ENCODE assay signal across 16 cellular contexts in the genomic region with DNA sequence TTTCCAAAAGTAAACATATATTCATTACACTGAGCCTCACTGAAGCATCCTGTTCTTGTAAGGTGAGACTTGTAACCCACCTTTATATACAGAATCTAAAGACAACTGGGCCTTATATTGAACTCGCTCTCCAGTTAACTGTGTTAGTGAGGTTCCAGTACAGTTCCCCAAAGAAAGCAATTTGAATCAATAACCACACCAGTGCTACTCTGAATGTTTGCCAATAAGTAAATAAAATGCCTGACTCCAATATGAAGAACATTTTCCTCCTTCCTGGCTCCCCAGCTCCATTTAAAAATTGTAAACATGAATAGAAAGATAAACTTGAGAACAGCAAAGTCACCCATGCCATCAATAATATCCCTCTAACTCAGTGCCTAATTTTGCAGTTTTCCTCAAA. TPM values are rescaled to one million over a fixed set of nuclear protein-coding genes. Genes with fewer than 3 reads are reported as not detected.
DNase-seq lines count a peak whose midpoint lies in the region; ATAC-seq and TF ChIP-seq lines count a peak whose summit lies in the region.
"Had no signal": no experiment of that assay in that cellular context is flagged by ENCODE, and none has a peak within 500 bp of the region (broad histone marks: within the 10 kb centered on the region; RNA-seq: fewer than 3 reads in every experiment).

No MANE protein-coding gene starts in this region.

- H3K27ac ChIP-seq in cardiac muscle cell (peak overlapping the region; percentile 68), gastroesophageal sphincter (peak overlapping the region; percentile 32 to 65 (median 53)), stomach (peak overlapping the region in 4 of 5 donors; percentile 49 to 81 (median 63)), upper lobe of left lung (no peak overlapping the region)

- peaks cover 26% of the 10 kb centered on the region for H3K4me1 Mint-ChIP-seq in T-helper 17 cell

- no peak overlapping the region for H3K4me3 Mint-ChIP-seq in T-helper 17 cell
- H3K4me3 Mint-ChIP-seq: dendritic cell treated with granulocyte-macrophage colony-stimulating factor and Interleukin-4, amounts not matched to agents 40 ng/mL and 50 ng/mL, for 4 days; neural crest cell had no signal

- H3K4me3 ChIP-seq in cardiac muscle cell (no peak overlapping the region), gastroesophageal sphincter (no peak overlapping the region), stomach (no peak overlapping the region), upper lobe of left lung (no peak overlapping the region)

- H3K9me3 ChIP-seq in cardiac muscle cell (ENCODE audit: low read depth) (no peaks in the 10 kb centered on the region), T-helper 17 cell (ENCODE audit: control insufficient read depth, low read length, poor library complexity, severe bottlenecking) (no peaks in the 10 kb centered on the region), gastroesophageal sphincter (no peaks in the 10 kb centered on the region), stomach (no peaks in the 10 kb centered on the region), upper lobe of left lung (no peaks in the 10 kb centered on the region)

- no peaks in the 10 kb centered on the region for H3K27me3 Mint-ChIP-seq in T-helper 17 cell
- H3K27me3 Mint-ChIP-seq: dendritic cell treated with granulocyte-macrophage colony-stimulating factor and Interleukin-4, amounts not matched to agents 40 ng/mL and 50 ng/mL, for 4 days had no signal

- 86% methylated on average over 1 of the region's 1 CpG; no CpG with 5 or more reads in 1 of the 2 donors for WGBS in gastroesophageal sphincter (ENCODE audit: low coverage in 1 of 2), 2 donors
- WGBS in stomach, 5 donors: 31 to 65% (median 52%) methylated on average over 1 of the region's 1 CpG
- 89 to 93% methylated on average over 1 of the region's 1 CpG for WGBS in upper lobe of left lung, 2 donors

- TF ChIP-seq CTCF in cardiac muscle cell (IDR thresholded peaks at IDR 0.05; ENCODE audit: low read depth, low read length) (no peak), gastroesophageal sphincter (IDR thresholded peaks at IDR 0.05) (no peak), stomach (IDR thresholded peaks at IDR 0.05) (no peak), upper lobe of left lung (IDR thresholded peaks at IDR 0.05) (no peak)

- DNase-seq in cardiac muscle cell (ENCODE audit: low read depth in 1 of 2, low spot score in 1 of 2): no peak
- no peak for DNase-seq in left ventricle myocardium superior
- no peak for DNase-seq in T-helper 17 cell
- DNase-seq in stomach: no peak
- no peak for DNase-seq in DMS 273 treated with DMSO at 0.1 percent for 48 hours (lab: John Stamatoyannopoulos, UW)
- DNase-seq in upper lobe of left lung: no peak
- DNase-seq: activated gamma-delta T cell, EL, glutamatergic neuron, mammary epithelial cell, NCI-H1694, SHP77 treated with DMSO at 0.1 percent for 48 hours had no signal

- no peak for TF ChIP-seq POLR2A in gastroesophageal sphincter (IDR thresholded peaks at IDR 0.05)
- no peak for TF ChIP-seq POLR2A in stomach (IDR thresholded peaks at IDR 0.05)
- TF ChIP-seq POLR2A in upper lobe of left lung (IDR thresholded peaks at IDR 0.05): no peak

- H3K4me1 ChIP-seq in cardiac muscle cell (ENCODE audit: low read depth) (peaks cover 55% of the 10 kb centered on the region), gastroesophageal sphincter (peaks cover 20 to 89% (median 60%) of the 10 kb centered on the region in 3 donors), stomach (peaks cover 62 to 81% (median 72%) of the 10 kb centered on the region in 4 donors), upper lobe of left lung (peaks cover 47 to 62% (median 53%) of the 10 kb centered on the region in 4 donors)

- H3K36me3 ChIP-seq in cardiac muscle cell: no peaks in the 10 kb centered on the region
- no peaks in the 10 kb centered on the region for H3K36me3 ChIP-seq in gastroesophageal sphincter
- peaks cover 0 to 4% (median 0%) of the 10 kb centered on the region in 4 donors for H3K36me3 ChIP-seq in stomach
- H3K36me3 ChIP-seq in upper lobe of left lung: no peaks in the 10 kb centered on the region

- TF ChIP-seq EP300 in gastroesophageal sphincter (IDR thresholded peaks at IDR 0.05) (no peak), stomach (IDR thresholded peaks at IDR 0.05) (no peak), upper lobe of left lung (IDR thresholded peaks at IDR 0.05) (no peak)

- no peaks in the 10 kb centered on the region for H3K27me3 ChIP-seq in cardiac muscle cell
- H3K27me3 ChIP-seq in gastroesophageal sphincter: no peaks in the 10 kb centered on the region
- no peaks in the 10 kb centered on the region for H3K27me3 ChIP-seq in stomach
- H3K27me3 ChIP-seq in upper lobe of left lung: no peaks in the 10 kb centered on the region

- peak overlapping the region; percentile 82 for H3K27ac Mint-ChIP-seq in T-helper 17 cell
- H3K27ac Mint-ChIP-seq: dendritic cell treated with granulocyte-macrophage colony-stimulating factor and Interleukin-4, amounts not matched to agents 40 ng/mL and 50 ng/mL, for 4 days had no signal

- no peaks in the 10 kb centered on the region for H3K36me3 Mint-ChIP-seq in T-helper 17 cell (ENCODE audit: low read depth)

- intact Hi-C loops in left ventricle myocardium superior (cut with micrococcal nuclease): no loop called here
- intact Hi-C loops in stomach (cut with DNase I; ENCODE audit: low total_unique reads): no loop called here

- ATAC-seq in left ventricle myocardium superior (no peak), T-helper 17 cell (no peak), gastroesophageal sphincter (no peak), upper lobe of left lung (ENCODE audit: low FRiP score in 2 of 2) (no peak), HG03457 (IDR thresholded peaks at IDR 0.05; ENCODE audit: unreplicated experiment) (no peak)

RNA-seq across cellular contexts. Expression of gene FBXW11, which starts 50.1 kb away (rescaled TPM):
- total RNA-seq in cardiac muscle cell: 78.9 and 98.0 TPM in 2 replicates
- polyA plus RNA-seq in cardiac muscle cell: 59.0 and 82.3 TPM in 2 replicates
- 69.0 TPM for total RNA-seq in left ventricle myocardium superior
- total RNA-seq in T-helper 17 cell: 10 to 100 TPM; 28.3 to 30.1 TPM
- total RNA-seq in gastroesophageal sphincter: 10 to 100 TPM; 64.3 to 88.3 (median 76.3) TPM
- 100 to 1,000 TPM in 3 of 5 donors, 10 to 100 TPM in 1, 1 to 10 TPM in 1; 4.3 to 117 (median 101) TPM for total RNA-seq in stomach
- polyA plus RNA-seq in stomach: 10 to 100 TPM in 2 of 3 donors, 1 to 10 TPM in 1; 9.0 to 29.3 (median 19.9) TPM
- 10 to 100 TPM; 37.2 to 80.0 (median 48.9) TPM for total RNA-seq in upper lobe of left lung

Comparison
In these comparisons a context has a peak if more than half of its experiments do, and no peak if none do; other contexts are left out.
1. H3K27ac ChIP-seq: peak in cardiac muscle cell (single experiment), gastroesophageal sphincter (4 of 4) and stomach (4 of 5); none in upper lobe of left lung (0 of 4).